ENCODE assay signal across 27 cellular contexts in the genomic region with DNA sequence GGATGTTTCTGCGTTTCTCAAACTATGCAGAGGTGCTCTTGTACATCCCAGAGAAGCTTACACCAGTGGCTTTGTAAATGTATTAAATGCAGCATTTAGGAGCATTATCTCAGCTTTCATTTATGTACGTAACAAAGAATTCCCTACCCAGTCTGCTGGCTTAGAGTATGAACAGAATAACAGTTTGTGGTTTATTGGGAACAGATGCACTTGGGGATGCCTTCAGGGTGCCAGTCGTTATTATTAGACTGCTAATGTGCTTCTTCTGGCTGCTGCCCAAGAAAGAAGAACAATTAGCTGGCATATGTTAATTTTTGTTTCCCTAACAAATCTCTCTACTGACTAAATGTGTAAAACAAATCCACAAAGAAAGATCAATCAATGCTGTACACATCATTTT.
DNase-seq lines count a peak whose midpoint lies in the region; ATAC-seq and TF ChIP-seq lines count a peak whose summit lies in the region.
"Had no signal": no experiment of that assay in that cellular context is flagged by ENCODE, and none has a peak within 500 bp of the region (broad histone marks: within the 10 kb centered on the region; RNA-seq: fewer than 3 reads in every experiment).

No MANE protein-coding gene starts in this region.

- POLR2A ChIA-PET in WTC11 (lab: Charles Lee) = no interaction called here

- peak; percentile 15 for DNase-seq in NCI-H345 (lab: John Stamatoyannopoulos, UW)
- no peak for DNase-seq in NCI-H345 treated with DMSO at 0.1 percent for 48 hours (lab: John Stamatoyannopoulos, UW; ENCODE audit: unreplicated experiment)
- peak; percentile 95 for DNase-seq in NCI-H2171 treated with DMSO at 0.1 percent for 48 hours (lab: John Stamatoyannopoulos, UW)
- DNase-seq in WTC11 (ENCODE audit: low spot score) = no peak
- no peak for DNase-seq in stimulated activated CD4-positive, alpha-beta T cell treated with anti-CD3 and anti-CD28 coated beads, Interleukin-4, amount 100 ng/mL, for 24 hours
- DNase-seq in NOMO-1 treated with dmso at 0.1 percent for 144 hours (lab: John Stamatoyannopoulos, UW; ENCODE audit: unreplicated experiment) = no peak
- no peak for DNase-seq in NCI-H526 (lab: John Stamatoyannopoulos, UW)
- no peak for DNase-seq in retina
- DNase-seq: activated CD4-positive, alpha-beta memory T cell treated with anti-CD3 and anti-CD28 coated beads for 36 hours; activated CD8-positive, alpha-beta memory T cell treated with anti-CD3 and anti-CD28 coated beads, Interleukin-2, amount 50 U/mL, for 4 hours; activated naive CD4-positive, alpha-beta T cell treated with anti-CD3 and anti-CD28 coated beads, Interleukin-2, amount 50 U/mL, for 16 hours; amniotic stem cell; CD8-positive, alpha-beta T cell; effector CD4-positive, alpha-beta T cell; erythroblast; foreskin fibroblast; heart left ventricle; kidney; naive thymus-derived CD4-positive, alpha-beta T cell; NCI-H1092 treated with DMSO at 0.1 percent for 48 hours; NCI-H226; nucleus accumbens; stimulated activated naive CD8-positive, alpha-beta T cell treated with anti-CD3 and anti-CD28 coated beads, Interleukin-15, Interleukin-2, amounts not matched to agents 100 U/mL and 50 U/mL, for 24 hours; T-cell; uterus had no signal

- no peaks in the 10 kb centered on the region for H3K27me3 Mint-ChIP-seq in WTC11 (ENCODE audit: low read depth)
- H3K27me3 Mint-ChIP-seq: T-cell had no signal

- H3K36me3 Mint-ChIP-seq in WTC11 = no peaks in the 10 kb centered on the region
- H3K36me3 Mint-ChIP-seq: activated CD4-positive, alpha-beta memory T cell treated with anti-CD3 and anti-CD28 coated beads for 36 hours; CD8-positive, alpha-beta T cell; naive thymus-derived CD4-positive, alpha-beta T cell; T-cell had no signal

- H3K9me3 Mint-ChIP-seq in WTC11 = no peaks in the 10 kb centered on the region
- H3K9me3 Mint-ChIP-seq: activated CD4-positive, alpha-beta memory T cell treated with anti-CD3 and anti-CD28 coated beads for 36 hours; CD8-positive, alpha-beta T cell; naive thymus-derived CD4-positive, alpha-beta T cell; T-cell had no signal

- H3K4me1 Mint-ChIP-seq in WTC11 = peaks cover 70% of the 10 kb centered on the region
- H3K4me1 Mint-ChIP-seq: B cell; naive thymus-derived CD4-positive, alpha-beta T cell; T-cell had no signal

- no peak for TF ChIP-seq CTCF in WTC11 (IDR thresholded peaks at IDR 0.05)

- no peak overlapping the region for H3K4me3 Mint-ChIP-seq in WTC11
- H3K4me3 Mint-ChIP-seq: activated CD4-positive, alpha-beta memory T cell treated with anti-CD3 and anti-CD28 coated beads for 36 hours; B cell; CD8-positive, alpha-beta T cell; naive thymus-derived CD4-positive, alpha-beta T cell; T-cell had no signal

- CTCF ChIA-PET in WTC11 (lab: Charles Lee) = no interaction called here

- ATAC-seq in WTC11 = no peak
- ATAC-seq: activated CD4-positive, CD25-positive, alpha-beta regulatory T cell treated with anti-CD3 and anti-CD28 coated beads, Interleukin-2, amount 50 U/mL, for 24 hours; CD8-positive, alpha-beta T cell; heart left ventricle; naive thymus-derived CD4-positive, alpha-beta T cell; stimulated activated naive CD8-positive, alpha-beta T cell treated with anti-CD3 and anti-CD28 coated beads, Interleukin-15, Interleukin-2, amounts not matched to agents 100 U/mL and 50 U/mL, for 24 hours; T-cell had no signal

- H3K27ac Mint-ChIP-seq in WTC11 = peak overlapping the region; percentile 10; the same call in 1 of the 2 replicates
- H3K27ac Mint-ChIP-seq: activated CD4-positive, alpha-beta memory T cell treated with anti-CD3 and anti-CD28 coated beads for 36 hours; B cell; CD8-positive, alpha-beta T cell; naive thymus-derived CD4-positive, alpha-beta T cell; T-cell had no signal

TF ChIP-seq in WTC11, 78 proteins besides CTCF, POLR2A, EP300 and RAD21:
- TF ChIP-seq JUN (CRISPR knock-in tag; IDR thresholded peaks at IDR 0.05) = no peak
- no peak for TF ChIP-seq FOXK1 (CRISPR knock-in tag; IDR thresholded peaks at IDR 0.05)
- no peak for TF ChIP-seq ZNF121 (CRISPR knock-in tag; IDR thresholded peaks at IDR 0.05)
- TF ChIP-seq KAT7 (CRISPR knock-in tag; IDR thresholded peaks at IDR 0.05; ENCODE audit: borderline replicate concordance) = no peak
- TF ChIP-seq CBFB (CRISPR knock-in tag; IDR thresholded peaks at IDR 0.05; ENCODE audit: low read depth) = no peak
- TF ChIP-seq TCF7 (CRISPR knock-in tag; IDR thresholded peaks at IDR 0.05; ENCODE audit: low read depth) = no peak
- no peak for TF ChIP-seq FOXP4 (CRISPR knock-in tag; IDR thresholded peaks at IDR 0.05)
- no peak for TF ChIP-seq ZBTB21 (CRISPR knock-in tag; IDR thresholded peaks at IDR 0.05; ENCODE audit: borderline replicate concordance)
- no peak for TF ChIP-seq CREM (CRISPR knock-in tag; IDR thresholded peaks at IDR 0.05)
- TF ChIP-seq ZNF532 (CRISPR knock-in tag; IDR thresholded peaks at IDR 0.05; ENCODE audit: borderline replicate concordance) = no peak
- TF ChIP-seq ZNF416 (CRISPR knock-in tag; IDR thresholded peaks at IDR 0.05) = no peak
- TF ChIP-seq CREB1 (CRISPR knock-in tag; IDR thresholded peaks at IDR 0.05) = no peak
- no peak for TF ChIP-seq ATF3 (CRISPR knock-in tag; conservative IDR thresholded peaks at IDR 0.05)
- no peak for TF ChIP-seq USF1 (CRISPR knock-in tag; IDR thresholded peaks at IDR 0.05)
- no peak for TF ChIP-seq HMGA2 (CRISPR knock-in tag; IDR thresholded peaks at IDR 0.05)
- TF ChIP-seq NR3C1 (CRISPR knock-in tag; conservative IDR thresholded peaks at IDR 0.05; ENCODE audit: low read depth) = no peak
TF ChIP-seq in WTC11: peak in this region for 0.

Comparison
In these comparisons a context has a peak if more than half of its experiments do, and no peak if none do; other contexts are left out.
1. DNase-seq: peak in NCI-H345 (single experiment) and NCI-H2171 treated with DMSO at 0.1 percent for 48 hours (single experiment); none in NCI-H345 treated with DMSO at 0.1 percent for 48 hours (single experiment), WTC11 (single experiment), stimulated activated CD4-positive, alpha-beta T cell treated with anti-CD3 and anti-CD28 coated beads, Interleukin-4, amount 100 ng/mL, for 24 hours (single experiment), NOMO-1 treated with dmso at 0.1 percent for 144 hours (single experiment), NCI-H526 (0 of 2) and retina (single experiment).